Comparison of ENCODE assay signal across 1 cellular context in genomic region chr6:111610548-111611172, GRCh38.
A peak's percentile ranks its signal among the peaks of the same experiment; 100 is the strongest.
TF ChIP-seq lines count a peak whose summit lies in the region.

No MANE protein-coding gene starts in this region.

TF ChIP-seq in HepG2, 621 proteins besides CTCF, POLR2A, EP300 and RAD21 (continued from another document and continues in another):
- TF ChIP-seq PBX2 (CRISPR knock-in tag; IDR thresholded peaks at IDR 0.05) (no peak), ZNF543 (CRISPR knock-in tag; IDR thresholded peaks at IDR 0.05) (peak; percentile 91), ZNF343 (CRISPR knock-in tag; IDR thresholded peaks at IDR 0.05) (peak; percentile 82), GTF3A (CRISPR knock-in tag; conservative IDR thresholded peaks at IDR 0.05) (no peak), ZSCAN12 (CRISPR knock-in tag; IDR thresholded peaks at IDR 0.05) (no peak), NPAS2 (CRISPR knock-in tag; IDR thresholded peaks at IDR 0.05; ENCODE audit: borderline replicate concordance) (no peak), NR2C2 (CRISPR knock-in tag; IDR thresholded peaks at IDR 0.05; ENCODE audit: borderline replicate concordance) (peak; percentile 84), ZSCAN9 (CRISPR knock-in tag; IDR thresholded peaks at IDR 0.05; ENCODE audit: borderline replicate concordance) (no peak), CREM (IDR thresholded peaks at IDR 0.05) (peak; percentile 39; the same call in 1 of the 2 replicates), CREM (CRISPR knock-in tag; IDR thresholded peaks at IDR 0.05) (no peak), ZNF362 (CRISPR knock-in tag; IDR thresholded peaks at IDR 0.05; ENCODE audit: borderline replicate concordance) (no peak), ZXDC (CRISPR knock-in tag; IDR thresholded peaks at IDR 0.05) (no peak), ZSCAN21 (CRISPR knock-in tag; IDR thresholded peaks at IDR 0.05; ENCODE audit: borderline replicate concordance) (peak; percentile 88), ZNF280B (CRISPR knock-in tag; IDR thresholded peaks at IDR 0.05; ENCODE audit: borderline replicate concordance) (no peak), JUND (CRISPR knock-in tag; IDR thresholded peaks at IDR 0.05) (no peak), DMTF1 (CRISPR knock-in tag; IDR thresholded peaks at IDR 0.05) (no peak), MIXL1 (CRISPR knock-in tag; IDR thresholded peaks at IDR 0.05) (peak; percentile 68), HNRNPK (IDR thresholded peaks at IDR 0.05; ENCODE audit: low read depth, low read length, poor library complexity, severe bottlenecking) (no peak), MLLT10 (CRISPR knock-in tag; IDR thresholded peaks at IDR 0.05) (no peak), ZNF24 (IDR thresholded peaks at IDR 0.05) (no peak), ATF7 (IDR thresholded peaks at IDR 0.05) (no peak), ATF7 (CRISPR knock-in tag; IDR thresholded peaks at IDR 0.05) (peak; percentile 64; the same call in 1 of the 2 replicates), ELF3 (CRISPR knock-in tag; IDR thresholded peaks at IDR 0.05) (no peak; the same call in 1 of the 2 replicates), ELF1 (CRISPR knock-in tag; IDR thresholded peaks at IDR 0.05) (no peak), ARNT2 (CRISPR knock-in tag; IDR thresholded peaks at IDR 0.05; ENCODE audit: low read depth) (no peak), ZNF577 (CRISPR knock-in tag; IDR thresholded peaks at IDR 0.05; ENCODE audit: borderline replicate concordance, low read depth) (no peak), ZNF274 (CRISPR knock-in tag; IDR thresholded peaks at IDR 0.05) (peak; percentile 77; the same call in 1 of the 2 replicates), XRCC5 (optimal IDR thresholded peaks at IDR 0.05; ENCODE audit: low read length) (peak; percentile 66), RFXANK (CRISPR knock-in tag; IDR thresholded peaks at IDR 0.05) (no peak), ZFP36L2 (CRISPR knock-in tag; IDR thresholded peaks at IDR 0.05) (no peak), FOSL2 (CRISPR knock-in tag; IDR thresholded peaks at IDR 0.05) (peak; percentile 67; the same call in 1 of the 2 replicates), BRCA1 (CRISPR knock-in tag; IDR thresholded peaks at IDR 0.05) (no peak), TBX2 (CRISPR knock-in tag; IDR thresholded peaks at IDR 0.05; ENCODE audit: borderline replicate concordance) (peak; percentile 80), ZBTB34 (CRISPR knock-in tag; IDR thresholded peaks at IDR 0.05) (no peak), TFAP4 (IDR thresholded peaks at IDR 0.05; ENCODE audit: borderline replicate concordance, low read depth) (peak; percentile 77; the same call in 1 of the 2 replicates), ZNF282 (IDR thresholded peaks at IDR 0.05; ENCODE audit: partially characterized antibody) (no peak), ZNF484 (CRISPR knock-in tag; IDR thresholded peaks at IDR 0.05; ENCODE audit: borderline replicate concordance, low read depth) (no peak), EEA1 (CRISPR knock-in tag; IDR thresholded peaks at IDR 0.05; ENCODE audit: borderline replicate concordance) (no peak), ZBTB1 (CRISPR knock-in tag; IDR thresholded peaks at IDR 0.05; ENCODE audit: borderline replicate concordance) (no peak), BCL6 (CRISPR knock-in tag; IDR thresholded peaks at IDR 0.05) (peak; percentile 81), ZNF329 (CRISPR knock-in tag; IDR thresholded peaks at IDR 0.05; ENCODE audit: low read depth) (no peak), ZNF891 (CRISPR knock-in tag; IDR thresholded peaks at IDR 0.05) (no peak), ZNF547 (CRISPR knock-in tag; IDR thresholded peaks at IDR 0.05) (no peak; the same call in 1 of the 2 replicates), SP5 (CRISPR knock-in tag; IDR thresholded peaks at IDR 0.05; ENCODE audit: borderline replicate concordance, low read depth) (no peak; the same call in 1 of the 2 replicates), PCBP1 (IDR thresholded peaks at IDR 0.05; ENCODE audit: borderline replicate concordance, low read depth, low read length) (no peak), TAF15 (IDR thresholded peaks at IDR 0.05; ENCODE audit: low read depth, low read length, poor library complexity, severe bottlenecking) (no peak)
- TF ChIP-seq, protein P1, sequence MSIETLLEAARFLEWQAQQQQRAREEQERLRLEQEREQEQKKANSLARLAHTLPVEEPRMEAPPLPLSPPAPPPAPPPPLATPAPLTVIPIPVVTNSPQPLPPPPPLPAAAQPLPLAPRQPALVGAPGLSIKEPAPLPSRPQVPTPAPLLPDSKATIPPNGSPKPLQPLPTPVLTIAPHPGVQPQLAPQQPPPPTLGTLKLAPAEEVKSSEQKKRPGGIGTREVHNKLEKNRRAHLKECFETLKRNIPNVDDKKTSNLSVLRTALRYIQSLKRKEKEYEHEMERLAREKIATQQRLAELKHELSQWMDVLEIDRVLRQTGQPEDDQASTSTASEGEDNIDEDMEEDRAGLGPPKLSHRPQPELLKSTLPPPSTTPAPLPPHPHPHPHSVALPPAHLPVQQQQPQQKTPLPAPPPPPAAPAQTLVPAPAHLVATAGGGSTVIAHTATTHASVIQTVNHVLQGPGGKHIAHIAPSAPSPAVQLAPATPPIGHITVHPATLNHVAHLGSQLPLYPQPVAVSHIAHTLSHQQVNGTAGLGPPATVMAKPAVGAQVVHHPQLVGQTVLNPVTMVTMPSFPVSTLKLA (IDR thresholded peaks at IDR 0.05): no peak
- TF ChIP-seq, protein P2, sequence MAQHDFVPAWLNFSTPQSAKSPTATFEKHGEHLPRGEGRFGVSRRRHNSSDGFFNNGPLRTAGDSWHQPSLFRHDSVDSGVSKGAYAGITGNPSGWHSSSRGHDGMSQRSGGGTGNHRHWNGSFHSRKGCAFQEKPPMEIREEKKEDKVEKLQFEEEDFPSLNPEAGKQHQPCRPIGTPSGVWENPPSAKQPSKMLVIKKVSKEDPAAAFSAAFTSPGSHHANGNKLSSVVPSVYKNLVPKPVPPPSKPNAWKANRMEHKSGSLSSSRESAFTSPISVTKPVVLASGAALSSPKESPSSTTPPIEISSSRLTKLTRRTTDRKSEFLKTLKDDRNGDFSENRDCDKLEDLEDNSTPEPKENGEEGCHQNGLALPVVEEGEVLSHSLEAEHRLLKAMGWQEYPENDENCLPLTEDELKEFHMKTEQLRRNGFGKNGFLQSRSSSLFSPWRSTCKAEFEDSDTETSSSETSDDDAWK (CRISPR knock-in tag; IDR thresholded peaks at IDR 0.05): no peak
- TF ChIP-seq, protein P3, sequence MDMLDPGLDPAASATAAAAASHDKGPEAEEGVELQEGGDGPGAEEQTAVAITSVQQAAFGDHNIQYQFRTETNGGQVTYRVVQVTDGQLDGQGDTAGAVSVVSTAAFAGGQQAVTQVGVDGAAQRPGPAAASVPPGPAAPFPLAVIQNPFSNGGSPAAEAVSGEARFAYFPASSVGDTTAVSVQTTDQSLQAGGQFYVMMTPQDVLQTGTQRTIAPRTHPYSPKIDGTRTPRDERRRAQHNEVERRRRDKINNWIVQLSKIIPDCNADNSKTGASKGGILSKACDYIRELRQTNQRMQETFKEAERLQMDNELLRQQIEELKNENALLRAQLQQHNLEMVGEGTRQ (IDR thresholded peaks at IDR 0.05; ENCODE audit: low read depth, low read length): no peak
- TF ChIP-seq, protein P3 (CRISPR knock-in tag; IDR thresholded peaks at IDR 0.05; ENCODE audit: borderline replicate concordance): no peak
- TF ChIP-seq, protein P4, sequence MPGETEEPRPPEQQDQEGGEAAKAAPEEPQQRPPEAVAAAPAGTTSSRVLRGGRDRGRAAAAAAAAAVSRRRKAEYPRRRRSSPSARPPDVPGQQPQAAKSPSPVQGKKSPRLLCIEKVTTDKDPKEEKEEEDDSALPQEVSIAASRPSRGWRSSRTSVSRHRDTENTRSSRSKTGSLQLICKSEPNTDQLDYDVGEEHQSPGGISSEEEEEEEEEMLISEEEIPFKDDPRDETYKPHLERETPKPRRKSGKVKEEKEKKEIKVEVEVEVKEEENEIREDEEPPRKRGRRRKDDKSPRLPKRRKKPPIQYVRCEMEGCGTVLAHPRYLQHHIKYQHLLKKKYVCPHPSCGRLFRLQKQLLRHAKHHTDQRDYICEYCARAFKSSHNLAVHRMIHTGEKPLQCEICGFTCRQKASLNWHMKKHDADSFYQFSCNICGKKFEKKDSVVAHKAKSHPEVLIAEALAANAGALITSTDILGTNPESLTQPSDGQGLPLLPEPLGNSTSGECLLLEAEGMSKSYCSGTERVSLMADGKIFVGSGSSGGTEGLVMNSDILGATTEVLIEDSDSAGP (CRISPR knock-in tag; IDR thresholded peaks at IDR 0.05; ENCODE audit: borderline replicate concordance): peak; percentile 71; the same call in 1 of the 2 replicates
